ENCODE assay signal across 9 cellular contexts in the genomic region with DNA sequence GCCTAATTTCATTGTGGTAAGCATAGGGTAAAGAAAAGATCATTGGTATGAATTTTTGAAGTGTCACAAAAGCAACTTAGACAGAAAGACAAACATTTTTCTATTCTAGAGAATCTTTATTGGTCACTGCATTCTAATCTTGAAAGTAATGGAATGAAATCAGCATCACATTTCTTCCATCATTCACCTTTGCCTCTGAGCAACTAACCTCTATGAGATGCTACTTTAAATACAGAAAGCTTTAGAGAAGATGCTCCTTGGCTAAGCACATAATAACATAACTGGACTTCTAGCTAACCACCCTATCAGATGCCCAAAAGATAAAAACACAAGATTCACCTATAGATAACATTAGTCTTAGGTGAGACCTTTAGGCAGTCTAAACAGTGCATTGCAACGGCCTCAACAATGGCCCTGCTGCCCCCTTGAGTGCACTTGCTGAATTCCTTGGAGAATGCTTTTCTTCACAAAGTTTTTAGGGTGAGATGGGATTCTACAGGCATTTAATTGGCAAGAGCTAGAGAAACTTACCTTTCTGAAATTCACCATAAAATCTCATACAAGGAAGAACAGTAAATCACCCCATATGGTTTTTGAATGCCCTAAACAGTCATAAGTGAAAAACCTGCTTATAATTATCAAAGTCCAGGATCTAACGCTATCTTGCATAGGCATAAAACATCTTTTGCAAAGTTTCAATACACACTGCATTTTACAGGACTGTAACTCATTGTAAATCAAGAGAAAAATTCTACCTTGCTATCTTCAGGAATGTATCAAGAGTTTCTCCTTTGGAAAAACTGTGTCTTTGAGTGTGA.
DNase-seq lines count a peak whose midpoint lies in the region; ATAC-seq and TF ChIP-seq lines count a peak whose summit lies in the region.
"Had no signal": no experiment of that assay in that cellular context is flagged by ENCODE, and none has a peak within 500 bp of the region (broad histone marks: within the 10 kb centered on the region; RNA-seq: fewer than 3 reads in every experiment).

No MANE protein-coding gene starts in this region.

- POLR2A ChIA-PET in activated CD4-positive, alpha-beta memory T cell treated with anti-CD3 and anti-CD28 coated beads for 36 hours (lab: Charles Lee): interaction anchor here (0.7 kb wide), 1 partner anchor 1614 kb away, joined by 3 read pairs; no protein-coding TSS in a partner anchor

- intact Hi-C loops in ascending aorta (cut with DNase I): no loop called here
- intact Hi-C loops in activated CD4-positive, alpha-beta memory T cell treated with anti-CD3 and anti-CD28 coated beads for 36 hours (cut with micrococcal nuclease): no loop called here
- intact Hi-C loops in left lung (cut with DNase I): no loop called here
- intact Hi-C loops in tibial artery (cut with DNase I; ENCODE audit: low total_unique reads): no loop called here

- ATAC-seq in left lung: no peak
- ATAC-seq in GM21717 (IDR thresholded peaks at IDR 0.05; ENCODE audit: unreplicated experiment): no peak

- H3K27me3 ChIP-seq in ascending aorta: no peaks in the 10 kb centered on the region
- H3K27me3 ChIP-seq in left lung: no peaks in the 10 kb centered on the region
- H3K27me3 ChIP-seq in tibial artery: no peaks in the 10 kb centered on the region

- H3K4me3 ChIP-seq in ascending aorta (no peak overlapping the region), left lung (no peak overlapping the region), tibial artery (no peak overlapping the region)

- no peak overlapping the region for H3K27ac Mint-ChIP-seq in activated CD4-positive, alpha-beta memory T cell treated with anti-CD3 and anti-CD28 coated beads for 36 hours

- H3K9me3 ChIP-seq in ascending aorta (no peaks in the 10 kb centered on the region), left lung (no peaks in the 10 kb centered on the region), tibial artery (no peaks in the 10 kb centered on the region)

- H3K9me3 Mint-ChIP-seq in activated CD4-positive, alpha-beta memory T cell treated with anti-CD3 and anti-CD28 coated beads for 36 hours: peaks cover 3% of the 10 kb centered on the region

- peak; percentile 55 for TF ChIP-seq CTCF in GM13977 (IDR thresholded peaks at IDR 0.05; ENCODE audit: extremely low read depth, insufficient read depth, missing control alignments)
- TF ChIP-seq CTCF in ascending aorta (IDR thresholded peaks at IDR 0.05): peak in 2 of 3 experiments; percentile 7 to 32
- peak in 1 of 2 donors; percentile 12 for TF ChIP-seq CTCF in left lung (IDR thresholded peaks at IDR 0.05)
- TF ChIP-seq CTCF in tibial artery (IDR thresholded peaks at IDR 0.05): no peak

- CTCF ChIA-PET in activated CD4-positive, alpha-beta memory T cell treated with anti-CD3 and anti-CD28 coated beads for 36 hours (lab: Charles Lee): no interaction called here

- no peaks in the 10 kb centered on the region for H3K27me3 Mint-ChIP-seq in activated CD4-positive, alpha-beta memory T cell treated with anti-CD3 and anti-CD28 coated beads for 36 hours

- H3K36me3 ChIP-seq in ascending aorta (no peaks in the 10 kb centered on the region), left lung (no peaks in the 10 kb centered on the region), tibial artery (no peaks in the 10 kb centered on the region)

- no peak overlapping the region for H3K27ac ChIP-seq in ascending aorta
- H3K27ac ChIP-seq in left lung: no peak overlapping the region
- no peak overlapping the region for H3K27ac ChIP-seq in tibial artery

- H3K4me3 Mint-ChIP-seq in activated CD4-positive, alpha-beta memory T cell treated with anti-CD3 and anti-CD28 coated beads for 36 hours: no peak overlapping the region

- no peaks in the 10 kb centered on the region for H3K36me3 Mint-ChIP-seq in activated CD4-positive, alpha-beta memory T cell treated with anti-CD3 and anti-CD28 coated beads for 36 hours

- H3K4me1 Mint-ChIP-seq in activated CD4-positive, alpha-beta memory T cell treated with anti-CD3 and anti-CD28 coated beads for 36 hours (ENCODE audit: low read depth): no peaks in the 10 kb centered on the region

- DNase-seq in GM13977 (ENCODE audit: low spot score) (no peak), HT-29 (ENCODE audit: low spot score) (peak; percentile 69), ascending aorta (ENCODE audit: low spot score in 2 of 2) (no peak), myocyte (ENCODE audit: low read depth) (peak; percentile 12), left lung (no peak), tibial artery (no peak)
- DNase-seq in activated CD4-positive, alpha-beta memory T cell treated with anti-CD3 and anti-CD28 coated beads for 36 hours: no peak
- DNase-seq: stimulated activated CD4-positive, alpha-beta T cell treated with anti-CD3 and anti-CD28 coated beads, Interleukin-4, amount 100 ng/mL, for 1 hour had no signal

- no peaks in the 10 kb centered on the region for H3K4me1 ChIP-seq in ascending aorta
- no peaks in the 10 kb centered on the region for H3K4me1 ChIP-seq in left lung
- no peaks in the 10 kb centered on the region for H3K4me1 ChIP-seq in tibial artery

- in situ Hi-C loops in GM13977 (cut with MboI; ENCODE audit: low pct_unique_long_range_greater_than_20kb, low sequenced_read_pairs, unreplicated experiment): no loop called here

Comparison
In these comparisons a context has a peak if more than half of its experiments do, and no peak if none do; other contexts are left out.
1. DNase-seq: peak in HT-29 (single experiment) and myocyte (single experiment); none in GM13977 (single experiment), ascending aorta (0 of 2), activated CD4-positive, alpha-beta memory T cell treated with anti-CD3 and anti-CD28 coated beads for 36 hours (single experiment), left lung (0 of 2) and tibial artery (0 of 2).
2. CTCF ChIP-seq: peak in GM13977 (single experiment) and ascending aorta (2 of 3); none in tibial artery (0 of 2).